Comparison of ENCODE assay signal across 12 cellular contexts in genomic region chr14:23052182-23052623, GRCh38. TPM values are rescaled to one million over a fixed set of nuclear protein-coding genes. Genes with fewer than 3 reads are reported as not detected.
DNase-seq lines count a peak whose midpoint lies in the region; ATAC-seq and TF ChIP-seq lines count a peak whose summit lies in the region.
"Had no signal": no experiment of that assay in that cellular context is flagged by ENCODE, and none has a peak within 500 bp of the region (broad histone marks: within the 10 kb centered on the region; RNA-seq: fewer than 3 reads in every experiment).

No MANE protein-coding gene starts in this region.

- no peaks in the 10 kb centered on the region for H3K9me2 ChIP-seq in Loucy (replicated peaks; ENCODE audit: low read depth, low read length)

- no peaks in the 10 kb centered on the region for H3F3A ChIP-seq in Loucy (ENCODE audit: low read depth)

- no peak overlapping the region for H3K9ac ChIP-seq in Loucy (ENCODE audit: low read depth, low read length, poor library complexity, severe bottlenecking)
- H3K9ac ChIP-seq in endodermal cell (ENCODE audit: extremely low read depth, low read length, poor library complexity, severe bottlenecking): no peak overlapping the region

- peak overlapping the region; percentile 80 for H3K27ac Mint-ChIP-seq in endodermal cell

- H3K27ac ChIP-seq in endodermal cell (ENCODE audit: low read depth, low read length) (no peak overlapping the region), osteoblast (ENCODE audit: low read depth, low read length) (no peak overlapping the region)
- H3K27ac ChIP-seq: ovary had no signal

- H3K9me3 ChIP-seq in Loucy (ENCODE audit: insufficient read depth, low read depth, low read length) (no peaks in the 10 kb centered on the region), endodermal cell (ENCODE audit: control insufficient read depth, low read length) (no peaks in the 10 kb centered on the region), osteoblast (ENCODE audit: low read depth, low read length) (no peaks in the 10 kb centered on the region)
- H3K9me3 ChIP-seq: ovary had no signal

- peaks cover 10% of the 10 kb centered on the region for H3K4me1 ChIP-seq in Loucy (ENCODE audit: insufficient read depth, low read length, poor library complexity, severe bottlenecking)
- no peaks in the 10 kb centered on the region for H3K4me1 ChIP-seq in endodermal cell (ENCODE audit: control insufficient read depth, insufficient read depth, low read length)
- H3K4me1 ChIP-seq in osteoblast (ENCODE audit: insufficient read depth, low read length): peaks cover 10% of the 10 kb centered on the region

- no peaks in the 10 kb centered on the region for H3K79me2 ChIP-seq in Loucy (ENCODE audit: insufficient read depth, low read length)
- H3K79me2 ChIP-seq in osteoblast (ENCODE audit: insufficient read depth, low read length): no peaks in the 10 kb centered on the region

- peak; percentile 30 for TF ChIP-seq CTCF in Loucy (conservative IDR thresholded peaks at IDR 0.05; ENCODE audit: low read length)
- peak; percentile 72 for TF ChIP-seq CTCF in endodermal cell (conservative IDR thresholded peaks at IDR 0.05)
- TF ChIP-seq CTCF in osteoblast (IDR thresholded peaks at IDR 0.05; ENCODE audit: extremely low read depth, low read depth, low read length): peak; percentile 38

- no peak overlapping the region for H3K4me3 ChIP-seq in Loucy (ENCODE audit: low read length, poor library complexity, severe bottlenecking)
- no peak overlapping the region for H3K4me3 ChIP-seq in endodermal cell (ENCODE audit: low read length)
- H3K4me3 ChIP-seq in osteoblast (ENCODE audit: insufficient read depth, low read length): no peak overlapping the region
- H3K4me3 ChIP-seq: ovary had no signal

- 80 to 83% methylated on average over 7 to 14 of the region's 14 CpGs for WGBS in endodermal cell (ENCODE audit: insufficient coverage in 1 of 2, insufficient read length in 1 of 2), 2 experiments

- H3K9me3 Mint-ChIP-seq in endodermal cell: peaks cover 5% of the 10 kb centered on the region

- peaks cover 14% of the 10 kb centered on the region for H3K4me1 Mint-ChIP-seq in endodermal cell

- no peaks in the 10 kb centered on the region for H3K27me3 ChIP-seq in Loucy (ENCODE audit: insufficient read depth, low read length, poor library complexity, severe bottlenecking)
- H3K27me3 ChIP-seq in endodermal cell (ENCODE audit: control insufficient read depth, insufficient read depth, low read length, poor library complexity, severe bottlenecking): no peaks in the 10 kb centered on the region
- H3K27me3 ChIP-seq in osteoblast (ENCODE audit: insufficient read depth, low read length): no peaks in the 10 kb centered on the region
- H3K27me3 ChIP-seq: ovary had no signal

- DNase-seq in endodermal cell (peak; percentile 83), osteoblast (ENCODE audit: insufficient read length, low spot score, missing footprints) (peak; percentile 92), epidermal melanocyte (ENCODE audit: insufficient read length, low spot score) (no peak)
- DNase-seq: amniotic stem cell; NCI-H1436; stimulated activated CD4-positive, alpha-beta T cell treated with anti-CD3 and anti-CD28 coated beads, Interleukin-4, amount 100 ng/mL, for 24 hours; T-helper 17 cell had no signal

- H3K4me2 ChIP-seq in Loucy (ENCODE audit: low read depth, low read length, poor library complexity, severe bottlenecking) (no peak overlapping the region), osteoblast (ENCODE audit: insufficient read depth, low read length) (no peak overlapping the region)

- H4K20me1 ChIP-seq in Loucy (ENCODE audit: insufficient read depth, low read length, poor library complexity, severe bottlenecking): no peaks in the 10 kb centered on the region
- no peaks in the 10 kb centered on the region for H4K20me1 ChIP-seq in osteoblast (ENCODE audit: insufficient read depth, low read length)

- peaks cover 33% of the 10 kb centered on the region for H3K36me3 Mint-ChIP-seq in endodermal cell (ENCODE audit: low read depth)

- H3K27me3 Mint-ChIP-seq in endodermal cell (ENCODE audit: insufficient read depth): no peaks in the 10 kb centered on the region

- H3K36me3 ChIP-seq in Loucy (ENCODE audit: insufficient read depth, low read length) (no peaks in the 10 kb centered on the region), endodermal cell (ENCODE audit: control insufficient read depth, insufficient read depth, low read length) (peaks cover 31% of the 10 kb centered on the region), osteoblast (ENCODE audit: insufficient read depth, low read length) (no peaks in the 10 kb centered on the region)
- H3K36me3 ChIP-seq: ovary had no signal

- ATAC-seq in HG02623 (IDR thresholded peaks at IDR 0.05; ENCODE audit: unreplicated experiment): no peak
- ATAC-seq: T-helper 17 cell had no signal

- no peak overlapping the region for H3K4me3 Mint-ChIP-seq in endodermal cell
- H3K4me3 Mint-ChIP-seq: T-helper 17 cell had no signal

- H2AFZ ChIP-seq in Loucy (ENCODE audit: low read length) (no peak overlapping the region), osteoblast (ENCODE audit: low read length) (no peak overlapping the region)

RNA-seq across cellular contexts. Expression of gene CDH24, which starts 5.1 kb away (rescaled TPM):
- total RNA-seq in endodermal cell: 10 to 100 TPM; 16.9 to 17.2 TPM
- 37.1 TPM for polyA plus RNA-seq in endodermal cell (2013, experiment 1 of 2)
- 32.0 TPM for polyA plus RNA-seq in endodermal cell (2013, experiment 2 of 2)
- 3.3 and 3.5 TPM in 2 replicates for total RNA-seq in osteoblast

RNA-seq across cellular contexts. Expression of gene PSMB11, which starts 10.2 kb away (rescaled TPM):
- total RNA-seq in endodermal cell (not detected), osteoblast (not detected in 2 replicates)
- not detected for polyA plus RNA-seq in endodermal cell (2013, experiment 1 of 2)
- polyA plus RNA-seq in endodermal cell (2013, experiment 2 of 2): not detected
- total RNA-seq: endothelial cell of umbilical vein, ovary, subcutaneous adipose tissue, T-helper 17 cell had no signal
- polyA plus RNA-seq: endothelial cell of umbilical vein, ovary had no signal

RNA-seq across cellular contexts. Expression of gene PSMB5, which starts 17.5 kb away (rescaled TPM):
- total RNA-seq in endodermal cell (100 to 1,000 TPM; 227 to 257 TPM), osteoblast (162 and 164 TPM in 2 replicates)
- polyA plus RNA-seq in endodermal cell (2013, experiment 1 of 2): 176 TPM
- 169 TPM for polyA plus RNA-seq in endodermal cell (2013, experiment 2 of 2)

RNA-seq across cellular contexts. Expression of gene C14orf93, which starts 42.3 kb away (rescaled TPM):
- total RNA-seq in endodermal cell: 1 to 10 TPM; 7.0 to 9.4 TPM
- 9.6 TPM for polyA plus RNA-seq in endodermal cell (2013, experiment 1 of 2)
- polyA plus RNA-seq in endodermal cell (2013, experiment 2 of 2): 11.2 TPM
- 12.4 and 15.9 TPM in 2 replicates for total RNA-seq in osteoblast

RNA-seq across cellular contexts. Expression of gene ACIN1, which starts 42.7 kb away (rescaled TPM):
- total RNA-seq in endodermal cell (100 to 1,000 TPM; 314 to 367 TPM), osteoblast (90.5 and 103 TPM in 2 replicates)
- polyA plus RNA-seq in endodermal cell (2013, experiment 1 of 2): 253 TPM
- 214 TPM for polyA plus RNA-seq in endodermal cell (2013, experiment 2 of 2)
